In genomic region chr13:46053162-46054012, GRCh38 we compare ENCODE assay signal across 8 cellular contexts. TPM values are rescaled to one million over a fixed set of nuclear protein-coding genes. Genes with fewer than 3 reads are reported as not detected.
A peak's percentile ranks its signal among the peaks of the same experiment; 100 is the strongest.
DNase-seq lines count a peak whose midpoint lies in the region; ATAC-seq, FAIRE-seq and TF ChIP-seq lines count a peak whose summit lies in the region.

No MANE protein-coding gene starts in this region.

- no peak for FAIRE-seq in HTR-8/SVneo (lab: Jason Lieb, UNC)

- H3K4me3 ChIP-seq in upper lobe of right lung, result peak overlapping the region; percentile 77

- peak overlapping the region; percentile 97 for H3K27ac Mint-ChIP-seq in activated naive CD4-positive, alpha-beta T cell treated with anti-CD3 and anti-CD28 coated beads, Interleukin-2, amount 10 ng/mL, durations not matched to agents 7 days and 5 days
- peak overlapping the region; percentile 95 to 99 (median 98) for H3K27ac Mint-ChIP-seq in brain

- no peak for TF ChIP-seq CTCF in brain (conservative IDR thresholded peaks at IDR 0.05)
- TF ChIP-seq CTCF in upper lobe of right lung (IDR thresholded peaks at IDR 0.05), result no peak

- ATAC-seq in upper lobe of right lung (no peak), GM18867 (IDR thresholded peaks at IDR 0.05; ENCODE audit: unreplicated experiment) (no peak)

- peaks cover 20% of the 10 kb centered on the region for H3K27me3 Mint-ChIP-seq in activated naive CD4-positive, alpha-beta T cell treated with anti-CD3 and anti-CD28 coated beads, Interleukin-2, amount 10 ng/mL, durations not matched to agents 7 days and 5 days
- H3K27me3 Mint-ChIP-seq in brain, result peaks cover 7% of the 10 kb centered on the region

- no peaks in the 10 kb centered on the region for H3K9me3 ChIP-seq in upper lobe of right lung

- peaks cover 14% of the 10 kb centered on the region for H3K4me1 ChIP-seq in upper lobe of right lung

- CTCF ChIA-PET in activated naive CD4-positive, alpha-beta T cell treated with anti-CD3 and anti-CD28 coated beads, Interleukin-2, amount 10 ng/mL, durations not matched to agents 7 days and 5 days (lab: Charles Lee), result interaction anchor here (1.3 to 1.4 kb wide), 3 partner anchors 19 to 268 kb away, joined by 3 to 4 read pairs (median 4); no protein-coding TSS in a partner anchor

- no peaks in the 10 kb centered on the region for H3K27me3 ChIP-seq in upper lobe of right lung

- H3K36me3 Mint-ChIP-seq in activated naive CD4-positive, alpha-beta T cell treated with anti-CD3 and anti-CD28 coated beads, Interleukin-2, amount 10 ng/mL, durations not matched to agents 7 days and 5 days, result peaks cover 3% of the 10 kb centered on the region
- H3K36me3 Mint-ChIP-seq in brain, result no peaks in the 10 kb centered on the region

- H3K36me3 ChIP-seq in upper lobe of right lung, result no peaks in the 10 kb centered on the region

- intact Hi-C loops in upper lobe of right lung (cut with DNase I), result no loop called here

- H3K9me3 Mint-ChIP-seq in activated naive CD4-positive, alpha-beta T cell treated with anti-CD3 and anti-CD28 coated beads, Interleukin-2, amount 10 ng/mL, durations not matched to agents 7 days and 5 days, result no peaks in the 10 kb centered on the region
- no peaks in the 10 kb centered on the region for H3K9me3 Mint-ChIP-seq in brain

- no peak for DNase-seq in activated naive CD4-positive, alpha-beta T cell treated with anti-CD3 and anti-CD28 coated beads, Interleukin-2, amount 10 ng/mL, durations not matched to agents 7 days and 5 days
- no peak for DNase-seq in activated naive CD4-positive, alpha-beta T cell treated with anti-CD3 and anti-CD28 coated beads, Interleukin-2, amount 50 U/mL, for 16 hours
- DNase-seq in medulla oblongata (ENCODE audit: extremely low spot score) (peak; percentile 18), upper lobe of right lung (no peak), HTR-8/SVneo (ENCODE audit: insufficient read length, low spot score) (no peak), KG1 (lab: John Stamatoyannopoulos, UW) (no peak)

- peaks cover 41% of the 10 kb centered on the region for H3K4me1 Mint-ChIP-seq in activated naive CD4-positive, alpha-beta T cell treated with anti-CD3 and anti-CD28 coated beads, Interleukin-2, amount 10 ng/mL, durations not matched to agents 7 days and 5 days
- peaks cover 56% of the 10 kb centered on the region for H3K4me1 Mint-ChIP-seq in brain

- H3K27ac ChIP-seq in upper lobe of right lung, result peak overlapping the region; percentile 91

- H3K4me3 Mint-ChIP-seq in activated naive CD4-positive, alpha-beta T cell treated with anti-CD3 and anti-CD28 coated beads, Interleukin-2, amount 10 ng/mL, durations not matched to agents 7 days and 5 days, result peak overlapping the region; percentile 91
- peak overlapping the region; percentile 93 to 99 (median 95) for H3K4me3 Mint-ChIP-seq in brain

RNA-seq across cellular contexts. Expression of gene ZC3H13, which starts 0.8 kb away (rescaled TPM):
- polyA plus RNA-seq in brain (ENCODE audit: insufficient read depth, low read depth, low replicate concordance), result 16.5 TPM
- total RNA-seq in upper lobe of right lung, result 49.2 TPM

RNA-seq across cellular contexts. Expression of gene CPB2, which starts 51.4 kb away (rescaled TPM):
- polyA plus RNA-seq in brain (ENCODE audit: insufficient read depth, low read depth, low replicate concordance), result not detected
- 74.4 TPM for total RNA-seq in upper lobe of right lung
